ENCODE assay signal across 1 cellular context in the genomic region with DNA sequence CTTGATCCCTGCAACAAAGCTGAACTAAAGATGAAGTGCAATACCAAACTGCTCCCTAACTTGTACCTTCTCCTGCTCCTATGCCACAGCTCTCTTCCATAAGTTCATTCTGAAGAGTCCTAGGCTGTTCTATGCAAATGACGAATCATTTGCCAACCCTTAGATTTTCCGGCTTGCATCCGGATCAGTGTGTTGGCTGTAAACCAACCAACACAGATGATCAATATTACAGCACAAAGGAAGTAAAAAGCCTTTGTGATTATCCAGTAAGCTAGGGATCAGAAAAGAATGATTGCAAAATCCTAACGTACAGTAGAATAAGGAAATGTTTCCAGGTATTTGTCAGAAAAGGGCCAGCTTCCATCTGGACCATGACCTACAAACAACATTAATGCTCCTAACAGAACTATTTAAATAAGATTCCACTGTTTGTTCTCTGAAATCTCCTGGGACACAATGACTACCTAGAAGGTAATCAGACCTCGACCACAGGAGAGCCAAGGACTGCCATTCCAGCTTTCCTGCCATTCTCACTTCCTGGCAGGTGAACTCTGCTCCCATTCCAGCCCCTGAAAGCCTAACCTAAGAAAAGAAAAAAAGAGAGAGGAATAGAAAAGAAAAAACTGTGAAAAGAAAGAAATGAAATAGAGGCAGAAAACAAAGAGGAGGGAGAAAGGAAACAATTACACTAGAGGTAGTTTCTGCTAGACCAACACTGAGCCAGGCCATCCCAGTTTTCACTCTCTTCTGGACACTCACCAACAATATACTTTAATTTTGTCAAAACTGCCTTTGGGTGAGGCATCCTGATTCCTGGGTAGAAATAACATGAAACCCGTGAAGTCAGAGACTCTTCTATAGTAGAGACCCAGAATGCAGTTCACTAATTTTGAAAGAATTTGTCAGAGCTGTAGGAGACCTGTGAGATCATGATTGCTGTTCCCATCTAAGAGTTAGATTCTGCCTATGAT.
TF ChIP-seq lines count a peak whose summit lies in the region.

No MANE protein-coding gene starts in this region.

TF ChIP-seq in IMR-90, 13 proteins besides CTCF, POLR2A, EP300 and RAD21 (continued from another document):
- TF ChIP-seq MAZ (IDR thresholded peaks at IDR 0.05; ENCODE audit: borderline replicate concordance, low read depth, low read length), result no peak
- no peak for TF ChIP-seq MAFK (IDR thresholded peaks at IDR 0.05; ENCODE audit: low read depth, low read length)
